ENCODE assay signal across 16 cellular contexts in the genomic region with DNA sequence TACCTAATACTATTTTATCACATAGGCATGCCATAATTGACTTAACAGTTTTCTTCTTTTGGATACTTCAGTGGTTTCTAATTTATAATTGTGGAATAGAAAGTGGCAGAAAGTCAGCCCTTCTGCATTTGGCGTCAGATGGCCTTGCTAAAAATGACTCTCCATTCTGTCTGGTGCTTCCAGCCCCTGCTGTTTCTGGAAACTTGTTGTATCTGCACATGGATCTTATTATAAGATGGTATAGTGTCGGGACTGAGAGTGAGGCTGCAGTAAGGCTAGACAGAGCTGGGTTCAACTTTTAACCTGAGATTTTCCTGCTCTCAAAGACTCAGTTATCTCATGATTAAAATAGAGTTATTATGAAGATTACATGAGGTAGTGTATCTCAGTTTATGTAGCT.
DNase-seq lines count a peak whose midpoint lies in the region; TF ChIP-seq lines count a peak whose summit lies in the region.
"Had no signal": no experiment of that assay in that cellular context is flagged by ENCODE, and none has a peak within 500 bp of the region (broad histone marks: within the 10 kb centered on the region; RNA-seq: fewer than 3 reads in every experiment).

No MANE protein-coding gene starts in this region.

- peak overlapping the region; percentile 12 for H3K27ac ChIP-seq in mesenchymal stem cell (ENCODE audit: low read length, poor library complexity, severe bottlenecking)
- peak overlapping the region; percentile 10 to 81 (median 34) for H3K27ac ChIP-seq in thyroid gland
- no peak overlapping the region for H3K27ac ChIP-seq in right atrium auricular region
- H3K27ac ChIP-seq: 22Rv1, SJSA1 had no signal

- H2BK12ac ChIP-seq in mesenchymal stem cell (ENCODE audit: low read length in 2 of 2), result no peak overlapping the region

- no peak overlapping the region for H3K14ac ChIP-seq in mesenchymal stem cell (ENCODE audit: low read length in 2 of 2)

- TF ChIP-seq POLR2A in thyroid gland (IDR thresholded peaks at IDR 0.05), result no peak

- 50% methylated on average over 2 of the region's 2 CpGs for WGBS in mesenchymal stem cell
- 39 to 50% methylated on average over 2 of the region's 2 CpGs for WGBS in thyroid gland, 2 donors

- intact Hi-C loops in thyroid gland (cut with DNase I), result no loop called here

- no peak overlapping the region for H3K9ac ChIP-seq in mesenchymal stem cell (ENCODE audit: low read length)

- H2BK5ac ChIP-seq in mesenchymal stem cell (ENCODE audit: low read depth, low read length, poor library complexity, severe bottlenecking), result no peak overlapping the region

- H3K4me3 ChIP-seq in mesenchymal stem cell (ENCODE audit: insufficient read depth in 1 of 2, low read depth in 1 of 2, low read length in 2 of 2) (no peak overlapping the region), thyroid gland (replicated peaks in 1 of 3) (no peak overlapping the region), right atrium auricular region (no peak overlapping the region)
- H3K4me3 ChIP-seq: SJSA1 had no signal

- H3K36me3 ChIP-seq in mesenchymal stem cell (ENCODE audit: control insufficient read depth in 1 of 2, insufficient read depth in 2 of 2, low read depth in 1 of 2, low read length in 2 of 2), result no peaks in the 10 kb centered on the region
- H3K36me3 ChIP-seq in thyroid gland, result no peaks in the 10 kb centered on the region
- H3K36me3 ChIP-seq in right atrium auricular region, result no peaks in the 10 kb centered on the region
- H3K36me3 ChIP-seq: SJSA1 had no signal

- H3K18ac ChIP-seq in mesenchymal stem cell (ENCODE audit: low read depth in 1 of 2, low read length in 2 of 2), result no peak overlapping the region

- no peak overlapping the region for H2AK5ac ChIP-seq in mesenchymal stem cell (ENCODE audit: low read length, severe bottlenecking)

- no peaks in the 10 kb centered on the region for H3K79me1 ChIP-seq in mesenchymal stem cell (replicated peaks; ENCODE audit: low read length, poor library complexity, severe bottlenecking)

- no peak for TF ChIP-seq CTCF in thyroid gland (IDR thresholded peaks at IDR 0.05)
- TF ChIP-seq CTCF in right atrium auricular region (IDR thresholded peaks at IDR 0.05), result no peak

- H2BK120ac ChIP-seq in mesenchymal stem cell (ENCODE audit: low read depth, low read length), result no peak overlapping the region

- H3K4me1 ChIP-seq in mesenchymal stem cell (ENCODE audit: control insufficient read depth, insufficient read depth, low read depth, low read length) (peaks cover 3% of the 10 kb centered on the region), thyroid gland (peaks cover 37 to 49% of the 10 kb centered on the region in 2 donors), right atrium auricular region (peaks cover 0 to 10% of the 10 kb centered on the region in 2 donors)

- no peak overlapping the region for H3K4me2 ChIP-seq in mesenchymal stem cell (ENCODE audit: low read length, poor library complexity, severe bottlenecking)

- DNase-seq in DMS79 treated with DMSO at 0.1 percent for 48 hours (lab: John Stamatoyannopoulos, UW) (peak; percentile 14), DMS79 (lab: John Stamatoyannopoulos, UW) (no peak), NCI-H69 (lab: John Stamatoyannopoulos, UW) (peak; percentile 88), mesenchymal stem cell (no peak), thyroid gland (no peak), NOMO-1 (lab: John Stamatoyannopoulos, UW; ENCODE audit: unreplicated experiment in 2 of 2) (no peak), right atrium auricular region (ENCODE audit: low spot score) (no peak)
- no peak for DNase-seq in effector CD4-positive, alpha-beta T cell
- DNase-seq: EL, GOT3, KBM-7, NCI-H187, NCI-H2107, NCI-H524 had no signal

- H4K91ac ChIP-seq in mesenchymal stem cell (ENCODE audit: low read length), result no peak overlapping the region

- H3K9me3 ChIP-seq in mesenchymal stem cell (ENCODE audit: control insufficient read depth, low read length) (no peaks in the 10 kb centered on the region), thyroid gland (no peaks in the 10 kb centered on the region), right atrium auricular region (no peaks in the 10 kb centered on the region)
- H3K9me3 ChIP-seq: SJSA1 had no signal

- H4K8ac ChIP-seq in mesenchymal stem cell (ENCODE audit: low read length), result no peak overlapping the region

- H3K23ac ChIP-seq in mesenchymal stem cell (ENCODE audit: low read length in 2 of 2), result no peak overlapping the region

- H2AFZ ChIP-seq in mesenchymal stem cell (ENCODE audit: low read depth, low read length), result no peak overlapping the region

- H2BK15ac ChIP-seq in mesenchymal stem cell (ENCODE audit: low read depth, poor library complexity, severe bottlenecking), result no peak overlapping the region

- H3K27me3 ChIP-seq in mesenchymal stem cell (ENCODE audit: control insufficient read depth in 1 of 2, insufficient read depth in 1 of 2, low read length in 2 of 2) (no peaks in the 10 kb centered on the region), thyroid gland (no peaks in the 10 kb centered on the region), right atrium auricular region (no peaks in the 10 kb centered on the region)
- H3K27me3 ChIP-seq: SJSA1 had no signal

- H3K4ac ChIP-seq in mesenchymal stem cell (ENCODE audit: low read depth in 1 of 2, low read length in 2 of 2), result no peak overlapping the region

Comparison
In these comparisons a context has a peak if more than half of its experiments do, and no peak if none do; other contexts are left out.
1. DNase-seq: peak in DMS79 treated with DMSO at 0.1 percent for 48 hours (single experiment) and NCI-H69 (single experiment); none in DMS79 (single experiment), mesenchymal stem cell (single experiment), thyroid gland (0 of 2), NOMO-1 (0 of 2), effector CD4-positive, alpha-beta T cell (single experiment) and right atrium auricular region (single experiment).
2. H3K27ac ChIP-seq: peak in mesenchymal stem cell (single experiment) and thyroid gland (3 of 3); none in right atrium auricular region (0 of 2).